In genomic region chr12:7460375-7461259, GRCh38 we compare ENCODE assay signal across 8 cellular contexts. TPM values are rescaled to one million over a fixed set of nuclear protein-coding genes. Genes with fewer than 3 reads are reported as not detected.
DNase-seq lines count a peak whose midpoint lies in the region; ATAC-seq and TF ChIP-seq lines count a peak whose summit lies in the region.

No MANE protein-coding gene starts in this region.

- CTCF ChIA-PET in activated naive CD4-positive, alpha-beta T cell treated with anti-CD3 and anti-CD28 coated beads, Interleukin-2, amount 10 ng/mL, durations not matched to agents 7 days and 5 days (lab: Charles Lee) = interaction anchor here (0.6 to 2.7 kb wide), 11 partner anchors 10 to 357 kb away, joined by 3 to 15 read pairs (median 3); no protein-coding TSS in a partner anchor

- TF ChIP-seq POLR2A in heart left ventricle (IDR thresholded peaks at IDR 0.05) = no peak

- 60 to 67% (median 64%) methylated on average over 7 of the region's 7 CpGs for WGBS in heart left ventricle, 4 donors

- H3K27ac ChIP-seq in heart left ventricle = no peak overlapping the region

- intact Hi-C loops in heart left ventricle (cut with DNase I) = loop anchor here in 9 of 10 donors (2.0 to 10.0 kb wide), 6 partner anchors 174 to 243 kb away; no protein-coding TSS in a partner anchor

- H3K9me3 Mint-ChIP-seq in activated naive CD4-positive, alpha-beta T cell treated with anti-CD3 and anti-CD28 coated beads, Interleukin-2, amount 10 ng/mL, durations not matched to agents 7 days and 5 days = no peaks in the 10 kb centered on the region

- TF ChIP-seq CTCF in GM12875 (IDR thresholded peaks at IDR 0.05; ENCODE audit: borderline replicate concordance, insufficient read depth, low read depth, low read length) (peak; percentile 82), heart left ventricle (IDR thresholded peaks at IDR 0.05) (peak; percentile 33 to 84 (median 71))

- DNase-seq in HT-29 (ENCODE audit: low spot score) (peak; percentile 67), RPMI7951 (ENCODE audit: low read depth) (peak; percentile 55), heart left ventricle (peak in 1 of 5 donors; percentile 28), putamen (ENCODE audit: low spot score) (peak; percentile 33), NK-92 (lab: John Stamatoyannopoulos, UW; ENCODE audit: unreplicated experiment) (no peak)
- peak; percentile 69 for DNase-seq in activated naive CD4-positive, alpha-beta T cell treated with anti-CD3 and anti-CD28 coated beads, Interleukin-2, amount 10 ng/mL, durations not matched to agents 7 days and 5 days

- H3K27me3 Mint-ChIP-seq in activated naive CD4-positive, alpha-beta T cell treated with anti-CD3 and anti-CD28 coated beads, Interleukin-2, amount 10 ng/mL, durations not matched to agents 7 days and 5 days = peaks cover 3% of the 10 kb centered on the region

- H3K27ac Mint-ChIP-seq in activated naive CD4-positive, alpha-beta T cell treated with anti-CD3 and anti-CD28 coated beads, Interleukin-2, amount 10 ng/mL, durations not matched to agents 7 days and 5 days = no peak overlapping the region

- no peaks in the 10 kb centered on the region for H3K4me1 Mint-ChIP-seq in activated naive CD4-positive, alpha-beta T cell treated with anti-CD3 and anti-CD28 coated beads, Interleukin-2, amount 10 ng/mL, durations not matched to agents 7 days and 5 days

- no peaks in the 10 kb centered on the region for H3K4me1 ChIP-seq in heart left ventricle

- peaks cover 0 to 4% (median 0%) of the 10 kb centered on the region in 12 donors for H3K9me3 ChIP-seq in heart left ventricle

- ATAC-seq in heart left ventricle (peak; percentile 58 to 84 (median 74)), GM18870 (IDR thresholded peaks at IDR 0.05; ENCODE audit: unreplicated experiment) (no peak)

- H3K4me3 ChIP-seq in GM12875 (ENCODE audit: low read depth, low read length) = no peak overlapping the region
- H3K4me3 ChIP-seq in heart left ventricle = no peak overlapping the region

- no peaks in the 10 kb centered on the region for H3K36me3 Mint-ChIP-seq in activated naive CD4-positive, alpha-beta T cell treated with anti-CD3 and anti-CD28 coated beads, Interleukin-2, amount 10 ng/mL, durations not matched to agents 7 days and 5 days

- H3K4me3 Mint-ChIP-seq in activated naive CD4-positive, alpha-beta T cell treated with anti-CD3 and anti-CD28 coated beads, Interleukin-2, amount 10 ng/mL, durations not matched to agents 7 days and 5 days = no peak overlapping the region

- no peaks in the 10 kb centered on the region for H3K27me3 ChIP-seq in heart left ventricle

- H3K36me3 ChIP-seq in heart left ventricle = no peaks in the 10 kb centered on the region

RNA-seq across cellular contexts. Expression of gene CD163L1, which starts 16.7 kb away (rescaled TPM):
- total RNA-seq in HT-29 (2014; rRNA removed; shearing (Covaris generic)) = 0.70 and 1.2 TPM in 2 replicates
- 14.3 and 15.9 TPM in 2 replicates for total RNA-seq in RPMI7951 (2014; rRNA removed; shearing (Covaris generic))
- total RNA-seq in heart left ventricle = 10 to 100 TPM in 1 of 9 donors, 1 to 10 TPM in 6, under 1 TPM in 2; 0.25 to 14.0 (median 2.6) TPM
- polyA plus RNA-seq in heart left ventricle = 1 to 10 TPM in 1 of 2 donors, under 1 TPM in 1; 0.55 to 2.2 TPM

RNA-seq across cellular contexts. Expression of gene CD163, which starts 43.0 kb away (rescaled TPM):
- not detected in 2 replicates for total RNA-seq in HT-29 (2014; rRNA removed; shearing (Covaris generic))
- total RNA-seq in RPMI7951 (2014; rRNA removed; shearing (Covaris generic)) = not detected in 2 replicates
- total RNA-seq in heart left ventricle = 100 to 1,000 TPM in 2 of 9 donors, 10 to 100 TPM in 5, 1 to 10 TPM in 2; 6.2 to 389 (median 46.9) TPM
- polyA plus RNA-seq in heart left ventricle = 10 to 100 TPM; 17.3 to 72.0 TPM
